In the genomic region with DNA sequence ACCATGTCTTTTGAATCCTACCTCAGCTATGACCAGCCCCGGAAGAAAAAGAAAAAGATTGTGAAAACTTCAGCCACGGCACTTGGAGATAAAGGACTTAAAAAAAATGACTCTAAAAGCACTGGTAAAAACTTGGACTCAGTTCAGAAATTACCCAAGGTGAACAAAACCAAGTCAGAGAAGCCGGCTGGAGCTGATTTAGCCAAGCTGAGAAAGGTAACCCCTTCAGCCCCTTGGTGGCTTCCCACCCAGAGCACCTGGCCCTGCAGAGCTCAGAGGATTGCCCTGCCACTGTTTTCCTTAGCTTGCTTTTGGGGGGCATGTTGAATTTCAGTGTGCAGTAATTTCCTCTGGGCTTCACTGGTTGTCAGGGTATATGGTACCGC, we compare ENCODE assay signal across 14 cellular contexts. TPM values are rescaled to one million over a fixed set of nuclear protein-coding genes. Genes with fewer than 3 reads are reported as not detected.
DNase-seq lines count a peak whose midpoint lies in the region; ATAC-seq, FAIRE-seq and TF ChIP-seq lines count a peak whose summit lies in the region.
"Had no signal": no experiment of that assay in that cellular context is flagged by ENCODE, and none has a peak within 500 bp of the region (broad histone marks: within the 10 kb centered on the region; RNA-seq: fewer than 3 reads in every experiment).

No MANE protein-coding gene starts in this region.

- H3K27me3 Mint-ChIP-seq in activated T-cell treated with anti-CD3 and anti-CD28 coated beads, Interleukin-2, amount 50 U/mL, for 72 hours (ENCODE audit: low read depth) = no peaks in the 10 kb centered on the region
- no peaks in the 10 kb centered on the region for H3K27me3 Mint-ChIP-seq in Caco-2 (ENCODE audit: insufficient read depth, unreplicated experiment)
- H3K27me3 Mint-ChIP-seq: CD8-positive, alpha-beta memory T cell had no signal

- WGBS in K562 (ENCODE audit: insufficient coverage, low coverage, missing lambda C conversion rate) = 88% methylated on average over 4 of the region's 4 CpGs

- TF ChIP-seq CTCF in Caco-2 (IDR thresholded peaks at IDR 0.05; ENCODE audit: insufficient read depth in 1 of 2, low read depth in 1 of 2, low read length in 1 of 2, severe bottlenecking in 1 of 2, unreplicated experiment in 1 of 2) = no peak
- no peak for TF ChIP-seq CTCF in K562 (IDR thresholded peaks at IDR 0.05 in 2 of 3, conservative IDR thresholded peaks at IDR 0.05 in 1 of 3; ENCODE audit: insufficient read depth in 2 of 3, low read depth in 1 of 3, low read length in 3 of 3)
- TF ChIP-seq CTCF in left ventricle myocardium inferior (IDR thresholded peaks at IDR 0.05; ENCODE audit: borderline replicate concordance) = no peak

- no peak overlapping the region for H2AFZ ChIP-seq in K562 (ENCODE audit: low read depth, low read length)

- H3K4me2 ChIP-seq in K562 (ENCODE audit: insufficient read depth, low read length) = no peak overlapping the region
- H3K4me2 ChIP-seq: A549, KMS-11 had no signal

- H3K4me3 ChIP-seq in Caco-2 (ENCODE audit: low read depth, low read length) (no peak overlapping the region), K562 (no peak overlapping the region), left ventricle myocardium inferior (no peak overlapping the region)
- H3K4me3 ChIP-seq: A549 had no signal

- no peaks in the 10 kb centered on the region for H3K9me3 ChIP-seq in Caco-2
- no peaks in the 10 kb centered on the region for H3K9me3 ChIP-seq in K562 (replicated peaks; ENCODE audit: control insufficient read depth, insufficient read depth, low read depth, low read length)
- no peaks in the 10 kb centered on the region for H3K9me3 ChIP-seq in left ventricle myocardium inferior (replicated peaks)
- H3K9me3 ChIP-seq: A549 had no signal

- DNase-seq in activated T-cell treated with anti-CD3 and anti-CD28 coated beads, Interleukin-2, amount 50 U/mL, for 72 hours = no peak
- no peak for DNase-seq in activated T-cell treated with anti-CD3 and anti-CD28 coated beads, Interleukin-2, amount 50 U/mL, for 1 hour
- DNase-seq in Caco-2 (no peak), K562 (ENCODE audit: extremely low read depth in 1 of 4, low spot score in 3 of 4) (no peak), left colon (no peak), NCI-H1694 treated with DMSO at 0.1 percent for 48 hours (lab: John Stamatoyannopoulos, UW) (no peak), left ventricle myocardium inferior (no peak)
- no peak for DNase-seq in stimulated activated effector memory CD8-positive, alpha-beta T cell treated with anti-CD3 and anti-CD28 coated beads, Interleukin-12 subunit alpha, Interleukin-12 subunit beta, amount 100 ng/mL, for 72 hours (ENCODE audit: low spot score in 2 of 2)
- DNase-seq: DMS79 treated with DMSO at 0.1 percent for 48 hours, NCI-H187 treated with DMSO at 0.1 percent for 48 hours had no signal

- H3K36me3 Mint-ChIP-seq in activated T-cell treated with anti-CD3 and anti-CD28 coated beads, Interleukin-2, amount 50 U/mL, for 72 hours (ENCODE audit: insufficient read depth in 2 of 2) = peaks cover 13 to 38% of the 10 kb centered on the region in 2 donors
- peaks cover 65% of the 10 kb centered on the region for H3K36me3 Mint-ChIP-seq in Caco-2 (ENCODE audit: insufficient read depth, unreplicated experiment)
- H3K36me3 Mint-ChIP-seq in stimulated activated effector memory CD8-positive, alpha-beta T cell treated with anti-CD3 and anti-CD28 coated beads, Interleukin-12 subunit alpha, Interleukin-12 subunit beta, amount 100 ng/mL, for 72 hours = peaks cover 95% of the 10 kb centered on the region

- H4K20me1 ChIP-seq in K562 (replicated peaks; ENCODE audit: control insufficient read depth, insufficient read depth, low read length) = peaks cover 31% of the 10 kb centered on the region

- no peak for TF ChIP-seq POLR2A in K562 (conservative IDR thresholded peaks at IDR 0.05)

- H3K36me3 ChIP-seq in Caco-2 (ENCODE audit: control insufficient read depth, insufficient read depth, low read length) (peaks cover 1% of the 10 kb centered on the region), K562 (ENCODE audit: control insufficient read depth, insufficient read depth, low read length) (peaks cover 99% of the 10 kb centered on the region), left ventricle myocardium inferior (peaks cover 70% of the 10 kb centered on the region)

- peak overlapping the region; percentile 69 for H3K27ac Mint-ChIP-seq in activated T-cell treated with anti-CD3 and anti-CD28 coated beads, Interleukin-2, amount 50 U/mL, for 72 hours
- H3K27ac Mint-ChIP-seq in Caco-2 (ENCODE audit: unreplicated experiment) = peak overlapping the region; percentile 45
- peak overlapping the region; percentile 84 for H3K27ac Mint-ChIP-seq in stimulated activated effector memory CD8-positive, alpha-beta T cell treated with anti-CD3 and anti-CD28 coated beads, Interleukin-12 subunit alpha, Interleukin-12 subunit beta, amount 100 ng/mL, for 72 hours

- no peak overlapping the region for H3K9ac ChIP-seq in K562 (ENCODE audit: insufficient read depth in 1 of 2, low read depth in 2 of 2, low read length in 2 of 2)
- H3K9ac ChIP-seq: KMS-11 had no signal

- POLR2A ChIA-PET in Caco-2 (lab: Charles Lee) (no interaction called here), K562 (lab: Yijun Ruan, JAX) (interaction anchor here (0.7 to 0.8 kb wide), 4 partner anchors 20 to 342 kb away, joined by 3 to 5 read pairs (median 4); no protein-coding TSS in a partner anchor)

- CTCF ChIA-PET in Caco-2 (lab: Charles Lee) (no interaction called here), K562 (lab: Yijun Ruan, JAX; ENCODE audit: low intra/inter-chr PET ratio) (interaction anchor here (0.6 to 2.0 kb wide), 3 partner anchors 93 to 1133 kb away, joined by 3 to 8 read pairs (median 3); no protein-coding TSS in a partner anchor)

- peaks cover 50% of the 10 kb centered on the region for H3K79me2 ChIP-seq in K562 (ENCODE audit: control insufficient read depth, insufficient read depth, low read length)

- H3K4me1 Mint-ChIP-seq in activated T-cell treated with anti-CD3 and anti-CD28 coated beads, Interleukin-2, amount 50 U/mL, for 72 hours (ENCODE audit: low read depth) = peaks cover 23% of the 10 kb centered on the region
- H3K4me1 Mint-ChIP-seq in Caco-2 (ENCODE audit: low read depth, unreplicated experiment) = no peaks in the 10 kb centered on the region
- peaks cover 35% of the 10 kb centered on the region for H3K4me1 Mint-ChIP-seq in stimulated activated effector memory CD8-positive, alpha-beta T cell treated with anti-CD3 and anti-CD28 coated beads, Interleukin-12 subunit alpha, Interleukin-12 subunit beta, amount 100 ng/mL, for 72 hours

- FAIRE-seq in K562 (lab: Jason Lieb, UNC) = no peak
- FAIRE-seq: A549, H54 had no signal

- BruUV-seq in Caco-2 (replicated peaks; lab: Mats Ljungman, UMichigan) = no TSS peak
- no TSS peak for BruUV-seq in K562 (replicated peaks; lab: Mats Ljungman, UMichigan)

- intact Hi-C loops in Caco-2 (cut with micrococcal nuclease; ENCODE audit: unreplicated experiment) (loop anchor here (1.0 kb wide), 1 partner anchor 60 kb away; no protein-coding TSS in a partner anchor), K562 (cut with micrococcal nuclease) (loop anchor here (1.0 kb wide), 1 partner anchor 207 kb away; no protein-coding TSS in a partner anchor), left colon (cut with DNase I, micrococcal nuclease) (no loop called here), left ventricle myocardium inferior (cut with micrococcal nuclease) (no loop called here)

- H3K27ac ChIP-seq in K562 (ENCODE audit: extremely low read depth, low read depth, low read length) (no peak overlapping the region), left ventricle myocardium inferior (replicated peaks) (no peak overlapping the region)
- H3K27ac ChIP-seq: KMS-11 had no signal

- H3K9me1 ChIP-seq in K562 (ENCODE audit: control insufficient read depth, insufficient read depth, low read length) = no peaks in the 10 kb centered on the region

- H3K4me1 ChIP-seq in Caco-2 = no peaks in the 10 kb centered on the region
- H3K4me1 ChIP-seq in K562 (replicated peaks in 1 of 2; ENCODE audit: control insufficient read depth in 2 of 2, insufficient read depth in 2 of 2, low read length in 2 of 2) = peaks cover 0 to 11% of the 10 kb centered on the region in 2 experiments; a peak in 2 of 5 replicates
- H3K4me1 ChIP-seq in left ventricle myocardium inferior = peaks cover 54% of the 10 kb centered on the region
- H3K4me1 ChIP-seq: A549 had no signal

- in situ Hi-C loops in K562 (cut with MboI) = no loop called here

- H3K4me3 Mint-ChIP-seq in activated T-cell treated with anti-CD3 and anti-CD28 coated beads, Interleukin-2, amount 50 U/mL, for 72 hours = no peak overlapping the region
- H3K4me3 Mint-ChIP-seq in Caco-2 (ENCODE audit: unreplicated experiment) = no peak overlapping the region
- H3K4me3 Mint-ChIP-seq in stimulated activated effector memory CD8-positive, alpha-beta T cell treated with anti-CD3 and anti-CD28 coated beads, Interleukin-12 subunit alpha, Interleukin-12 subunit beta, amount 100 ng/mL, for 72 hours = no peak overlapping the region
- H3K4me3 Mint-ChIP-seq: CD8-positive, alpha-beta memory T cell had no signal

- ATAC-seq in activated T-cell treated with anti-CD3 and anti-CD28 coated beads, Interleukin-2, amount 50 U/mL, for 72 hours (replicated peaks in 1 of 2) = no peak
- ATAC-seq in K562 (no peak), left colon (no peak)
- no peak for ATAC-seq in stimulated activated effector memory CD8-positive, alpha-beta T cell treated with anti-CD3 and anti-CD28 coated beads, Interleukin-12 subunit alpha, Interleukin-12 subunit beta, amount 100 ng/mL, for 72 hours

- no peak for TF ChIP-seq EP300 in K562 (IDR thresholded peaks at IDR 0.05; ENCODE audit: low read length)

- H3K27me3 ChIP-seq in Caco-2 (replicated peaks; ENCODE audit: control insufficient read depth, insufficient read depth, low read length) = no peaks in the 10 kb centered on the region
- H3K27me3 ChIP-seq in K562 (ENCODE audit: control insufficient read depth in 2 of 2, insufficient read depth in 2 of 2, low read length in 2 of 2) = no peaks in the 10 kb centered on the region
- H3K27me3 ChIP-seq in left ventricle myocardium inferior (ENCODE audit: low read depth) = no peaks in the 10 kb centered on the region

- H3K9me3 Mint-ChIP-seq in activated T-cell treated with anti-CD3 and anti-CD28 coated beads, Interleukin-2, amount 50 U/mL, for 72 hours = no peaks in the 10 kb centered on the region
- H3K9me3 Mint-ChIP-seq in Caco-2 (ENCODE audit: unreplicated experiment) = no peaks in the 10 kb centered on the region
- H3K9me3 Mint-ChIP-seq in stimulated activated effector memory CD8-positive, alpha-beta T cell treated with anti-CD3 and anti-CD28 coated beads, Interleukin-12 subunit alpha, Interleukin-12 subunit beta, amount 100 ng/mL, for 72 hours = no peaks in the 10 kb centered on the region
- H3K9me3 Mint-ChIP-seq: CD8-positive, alpha-beta memory T cell had no signal

- no peak for TF ChIP-seq RAD21 in K562 (CRISPR knock-in tag; conservative IDR thresholded peaks at IDR 0.05 in 1 of 2, IDR thresholded peaks at IDR 0.05 in 1 of 2)

RNA-seq across cellular contexts. Expression of a gene that starts 8.5 kb away (rescaled TPM):
- total RNA-seq in activated T-cell treated with anti-CD3 and anti-CD28 coated beads, Interleukin-2, amount 50 U/mL, for 72 hours = 10 to 100 TPM; 32.4 to 34.1 TPM
- total RNA-seq in Caco-2 (2022) (29.4 and 31.3 TPM in 2 replicates), K562 (2014; rRNA removed) (61.3 and 70.8 TPM in 2 replicates), K562 (2014; rRNA removed; fragmentation: Illumina TruSeq; extraction: Trizol) (74.1 and 75.8 TPM in 2 replicates), K562 (2015; rRNA removed; fragmentation: Illumina TruSeq; extraction: Trizol) (77.6 and 80.0 TPM in 2 replicates), K562 (2021) (66.6 and 70.8 TPM in 2 replicates), left colon (10 to 100 TPM; 29.6 to 34.7 TPM), left ventricle myocardium inferior (29.1 TPM)
- total RNA-seq in K562 (2011; cell fraction: chromatin; rRNA removed; ENCODE audit: low replicate concordance) = 40.0 and 60.8 TPM in 2 replicates
- 22.4 and 23.7 TPM in 2 replicates for total RNA-seq in K562 (2011; cell fraction: nucleolus; rRNA removed)
- 31.1 and 33.1 TPM in 2 replicates for total RNA-seq in K562 (2011; cell fraction: nucleoplasm; rRNA removed)
- polyA plus RNA-seq in K562 (2011; rRNA removed) (29.7 and 33.3 TPM in 2 replicates), K562 (2014; fragmentation: Illumina TruSeq; extraction: Trizol) (80.6 and 98.6 TPM in 2 replicates), K562 (2014; fragmentation: Nextera tagmentation; extraction: Ambion mirVana) (10 to 100 TPM; 31.9 to 53.6 TPM), K562 (2014; rRNA removed) (44.4 and 48.7 TPM in 2 replicates)
- 13.9 and 14.8 TPM in 2 replicates for polyA plus RNA-seq in K562 (2011; cell fraction: cytosol; rRNA removed)
- 24.7 and 25.8 TPM in 2 replicates for polyA plus RNA-seq in K562 (2011; cell fraction: nucleus; rRNA removed)
- polyA plus RNA-seq in K562 (2012) = 28.7 and 53.0 TPM in 2 replicates
- 35.1 and 35.7 TPM in 2 replicates for polyA minus RNA-seq in K562 (2011; rRNA and poly(A)+ RNA removed)
- polyA minus RNA-seq in K562 (2011; cell fraction: cytosol; rRNA and poly(A)+ RNA removed) = 25.7 and 34.4 TPM in 2 replicates
- polyA minus RNA-seq in K562 (2011; cell fraction: nucleus; rRNA and poly(A)+ RNA removed) = 10.5 and 19.7 TPM in 2 replicates

RNA-seq across cellular contexts. Expression of a gene that starts 26.4 kb away (rescaled TPM):
- 100 to 1,000 TPM in 1 of 2 donors, 10 to 100 TPM in 1; 83.2 to 107 TPM for total RNA-seq in activated T-cell treated with anti-CD3 and anti-CD28 coated beads, Interleukin-2, amount 50 U/mL, for 72 hours
- 44.7 and 47.8 TPM in 2 replicates for total RNA-seq in Caco-2 (2022)
- 96.3 and 113 TPM in 2 replicates for total RNA-seq in K562 (2011; cell fraction: chromatin; rRNA removed; ENCODE audit: low replicate concordance)
- 53.2 and 60.7 TPM in 2 replicates for total RNA-seq in K562 (2011; cell fraction: nucleolus; rRNA removed)
- 112 and 144 TPM in 2 replicates for total RNA-seq in K562 (2011; cell fraction: nucleoplasm; rRNA removed)
- total RNA-seq in K562 (2014; rRNA removed) = 149 and 175 TPM in 2 replicates
- 172 and 175 TPM in 2 replicates for total RNA-seq in K562 (2014; rRNA removed; fragmentation: Illumina TruSeq; extraction: Trizol)
- total RNA-seq in K562 (2015; rRNA removed; fragmentation: Illumina TruSeq; extraction: Trizol) = 144 and 151 TPM in 2 replicates
- 126 and 141 TPM in 2 replicates for total RNA-seq in K562 (2021)
- polyA plus RNA-seq in K562 (2011; rRNA removed) = 159 and 167 TPM in 2 replicates
- polyA plus RNA-seq in K562 (2011; cell fraction: cytosol; rRNA removed) = 81.9 and 157 TPM in 2 replicates
- polyA plus RNA-seq in K562 (2011; cell fraction: nucleus; rRNA removed) = 74.8 and 105 TPM in 2 replicates
- polyA plus RNA-seq in K562 (2012) = 80.0 and 120 TPM in 2 replicates
- 133 and 138 TPM in 2 replicates for polyA plus RNA-seq in K562 (2014; fragmentation: Illumina TruSeq; extraction: Trizol)
- polyA plus RNA-seq in K562 (2014; fragmentation: Nextera tagmentation; extraction: Ambion mirVana) = 10 to 100 TPM; 46.5 to 51.7 TPM
- polyA plus RNA-seq in K562 (2014; rRNA removed) = 159 and 175 TPM in 2 replicates
- 59.4 and 74.4 TPM in 2 replicates for polyA minus RNA-seq in K562 (2011; rRNA and poly(A)+ RNA removed)
- 29.4 and 34.5 TPM in 2 replicates for polyA minus RNA-seq in K562 (2011; cell fraction: cytosol; rRNA and poly(A)+ RNA removed)
- polyA minus RNA-seq in K562 (2011; cell fraction: nucleus; rRNA and poly(A)+ RNA removed) = 17.0 and 32.8 TPM in 2 replicates
- 10 to 100 TPM; 38.2 to 43.4 TPM for total RNA-seq in left colon
- total RNA-seq in left ventricle myocardium inferior = 40.3 TPM

RNA-seq across cellular contexts. Expression of a gene that starts 39.1 kb away (rescaled TPM):
- total RNA-seq in activated T-cell treated with anti-CD3 and anti-CD28 coated beads, Interleukin-2, amount 50 U/mL, for 72 hours = 10 to 100 TPM; 63.4 to 71.5 TPM
- 52.5 and 63.1 TPM in 2 replicates for total RNA-seq in Caco-2 (2022)
- 27.3 and 126 TPM in 2 replicates for total RNA-seq in K562 (2011; cell fraction: chromatin; rRNA removed; ENCODE audit: low replicate concordance)
- 89.4 and 103 TPM in 2 replicates for total RNA-seq in K562 (2011; cell fraction: nucleolus; rRNA removed)
- 56.7 and 62.0 TPM in 2 replicates for total RNA-seq in K562 (2011; cell fraction: nucleoplasm; rRNA removed)
- 126 and 144 TPM in 2 replicates for total RNA-seq in K562 (2014; rRNA removed)
- 17.4 and 25.8 TPM in 2 replicates for total RNA-seq in K562 (2014; rRNA removed; fragmentation: Illumina TruSeq; extraction: Trizol)
- total RNA-seq in K562 (2015; rRNA removed; fragmentation: Illumina TruSeq; extraction: Trizol) = 56.5 and 58.4 TPM in 2 replicates
- 108 and 109 TPM in 2 replicates for total RNA-seq in K562 (2021)
- polyA plus RNA-seq in K562 (2011; rRNA removed) = 60.1 and 72.7 TPM in 2 replicates
- polyA plus RNA-seq in K562 (2011; cell fraction: cytosol; rRNA removed) = 89.6 and 223 TPM in 2 replicates
- 141 and 217 TPM in 2 replicates for polyA plus RNA-seq in K562 (2011; cell fraction: nucleus; rRNA removed)
- polyA plus RNA-seq in K562 (2012) = 97.6 and 103 TPM in 2 replicates
- 90.2 and 141 TPM in 2 replicates for polyA plus RNA-seq in K562 (2014; fragmentation: Illumina TruSeq; extraction: Trizol)
- polyA plus RNA-seq in K562 (2014; fragmentation: Nextera tagmentation; extraction: Ambion mirVana) = 1 to 10 TPM; 3.9 to 9.9 TPM
- 127 and 128 TPM in 2 replicates for polyA plus RNA-seq in K562 (2014; rRNA removed)
- 21.3 and 39.9 TPM in 2 replicates for polyA minus RNA-seq in K562 (2011; rRNA and poly(A)+ RNA removed)
- polyA minus RNA-seq in K562 (2011; cell fraction: cytosol; rRNA and poly(A)+ RNA removed) = 64.0 and 69.4 TPM in 2 replicates
- 25.7 and 26.4 TPM in 2 replicates for polyA minus RNA-seq in K562 (2011; cell fraction: nucleus; rRNA and poly(A)+ RNA removed)
- 10 to 100 TPM; 85.3 to 97.2 TPM for total RNA-seq in left colon
- total RNA-seq in left ventricle myocardium inferior = 26.2 TPM

RNA-seq across cellular contexts. Expression of a gene that starts 48.7 kb away (rescaled TPM):
- total RNA-seq in activated T-cell treated with anti-CD3 and anti-CD28 coated beads, Interleukin-2, amount 50 U/mL, for 72 hours = 10 to 100 TPM; 26.8 to 30.7 TPM
- total RNA-seq in Caco-2 (2022) = 51.6 and 57.1 TPM in 2 replicates
- 48.0 and 134 TPM in 2 replicates for total RNA-seq in K562 (2011; cell fraction: chromatin; rRNA removed; ENCODE audit: low replicate concordance)
- 107 and 108 TPM in 2 replicates for total RNA-seq in K562 (2011; cell fraction: nucleolus; rRNA removed)
- 54.4 and 66.4 TPM in 2 replicates for total RNA-seq in K562 (2011; cell fraction: nucleoplasm; rRNA removed)
- 130 and 133 TPM in 2 replicates for total RNA-seq in K562 (2014; rRNA removed)
- total RNA-seq in K562 (2014; rRNA removed; fragmentation: Illumina TruSeq; extraction: Trizol) = 36.8 and 48.3 TPM in 2 replicates
- total RNA-seq in K562 (2015; rRNA removed; fragmentation: Illumina TruSeq; extraction: Trizol) = 86.2 and 91.3 TPM in 2 replicates
- total RNA-seq in K562 (2021) = 108 and 112 TPM in 2 replicates
- 88.3 and 104 TPM in 2 replicates for polyA plus RNA-seq in K562 (2011; rRNA removed)
- 132 and 175 TPM in 2 replicates for polyA plus RNA-seq in K562 (2011; cell fraction: cytosol; rRNA removed)
- 105 and 111 TPM in 2 replicates for polyA plus RNA-seq in K562 (2011; cell fraction: nucleus; rRNA removed)
- polyA plus RNA-seq in K562 (2012) = 89.3 and 129 TPM in 2 replicates
- 96.6 and 108 TPM in 2 replicates for polyA plus RNA-seq in K562 (2014; fragmentation: Illumina TruSeq; extraction: Trizol)
- 10 to 100 TPM in 1 of 2 experiments, 1 to 10 TPM in 1; 8.4 to 48.4 TPM for polyA plus RNA-seq in K562 (2014; fragmentation: Nextera tagmentation; extraction: Ambion mirVana)
- 125 and 139 TPM in 2 replicates for polyA plus RNA-seq in K562 (2014; rRNA removed)
- 33.6 and 40.5 TPM in 2 replicates for polyA minus RNA-seq in K562 (2011; rRNA and poly(A)+ RNA removed)
- polyA minus RNA-seq in K562 (2011; cell fraction: cytosol; rRNA and poly(A)+ RNA removed) = 29.0 and 36.3 TPM in 2 replicates
- polyA minus RNA-seq in K562 (2011; cell fraction: nucleus; rRNA and poly(A)+ RNA removed) = 28.5 and 41.0 TPM in 2 replicates
- 100 to 1,000 TPM; 129 to 183 TPM for total RNA-seq in left colon
- 6.3 TPM for total RNA-seq in left ventricle myocardium inferior

Comparison
In these comparisons a context has a peak if more than half of its experiments do, and no peak if none do; other contexts are left out.
1. intact Hi-C loops: an anchor here in Caco-2 (1.0 kb wide) and K562 (1.0 kb wide); none called in left colon and left ventricle myocardium inferior.